21 cellular contexts compared by ENCODE assay signal in genomic region chr2:159103411-159103810, GRCh38.
A peak's percentile ranks its signal among the peaks of the same experiment; 100 is the strongest.
DNase-seq lines count a peak whose midpoint lies in the region; ATAC-seq and TF ChIP-seq lines count a peak whose summit lies in the region.
"Had no signal": no experiment of that assay in that cellular context is flagged by ENCODE, and none has a peak within 500 bp of the region (broad histone marks: within the 10 kb centered on the region; RNA-seq: fewer than 3 reads in every experiment).

No MANE protein-coding gene starts in this region.

- H3K4me3 ChIP-seq in left ventricle myocardium inferior (no peak overlapping the region), astrocyte of the spinal cord (ENCODE audit: low read depth, low read length) (no peak overlapping the region), skeletal muscle satellite cell (ENCODE audit: low read length) (no peak overlapping the region)
- H3K4me3 ChIP-seq: BLaER1 treated with 17β-estradiol and CSF1 and Interleukin-3, amounts not matched to agents 10 nM and 100 nM; GM12878; GM23248 had no signal

- H3K9ac ChIP-seq in skeletal muscle satellite cell (ENCODE audit: low read depth, low read length), result no peak overlapping the region
- H3K9ac ChIP-seq: BLaER1 treated with 17β-estradiol and CSF1 and Interleukin-3, amounts not matched to agents 10 nM and 100 nM; GM23248 had no signal

- H3K4me1 ChIP-seq in left ventricle myocardium inferior (peaks cover 58% of the 10 kb centered on the region), skeletal muscle satellite cell (ENCODE audit: control insufficient read depth, insufficient read depth, low read length) (peaks cover 18% of the 10 kb centered on the region)

- in situ Hi-C loops in astrocyte of the spinal cord (cut with HindIII; ENCODE audit: low sequenced_read_pairs), result no loop called here

- intact Hi-C loops in left ventricle myocardium inferior (cut with micrococcal nuclease) (no loop called here), Right ventricle myocardium inferior (cut with DNase I) (no loop called here)

- peak overlapping the region; percentile 11 for H3K4me2 ChIP-seq in skeletal muscle satellite cell (ENCODE audit: low read length)
- H3K4me2 ChIP-seq: BLaER1 treated with 17β-estradiol and CSF1 and Interleukin-3, amounts not matched to agents 10 nM and 100 nM had no signal

- no peak for DNase-seq in left ventricle myocardium inferior
- no peak for DNase-seq in Right ventricle myocardium inferior (ENCODE audit: missing footprints)
- peak; percentile 47 for DNase-seq in astrocyte of the spinal cord (ENCODE audit: low read depth, low spot score)
- DNase-seq in HUDEP-2 (lab: John Stamatoyannopoulos, UW; ENCODE audit: unreplicated experiment in 76 of 76), result no peak
- DNase-seq in stimulated activated CD4-positive, alpha-beta T cell treated with anti-CD3 and anti-CD28 coated beads, Interleukin-4, amount 100 ng/mL, for 4 hours, result no peak
- DNase-seq in pons (ENCODE audit: low spot score), result no peak
- DNase-seq: AML-193; BE2C; CD4-positive, alpha-beta T cell; CD8-positive, alpha-beta memory T cell; DMS 273 treated with DMSO at 0.1 percent for 48 hours; DMS79; EL; GDM1; GM23248; H7; HCEC 1CT had no signal

- no peak for TF ChIP-seq CTCF in left ventricle myocardium inferior (IDR thresholded peaks at IDR 0.05; ENCODE audit: borderline replicate concordance)
- no peak for TF ChIP-seq CTCF in astrocyte of the spinal cord (IDR thresholded peaks at IDR 0.05; ENCODE audit: low read depth, low read length)

- ATAC-seq in Right ventricle myocardium inferior, result no peak
- ATAC-seq: GM12878 had no signal

- H3K36me3 ChIP-seq in left ventricle myocardium inferior (peaks cover under 1% of the 10 kb centered on the region), skeletal muscle satellite cell (ENCODE audit: insufficient read depth, low read length) (no peaks in the 10 kb centered on the region)
- H3K36me3 ChIP-seq: BE2C; BLaER1 treated with 17β-estradiol and CSF1 and Interleukin-3, amounts not matched to agents 10 nM and 100 nM had no signal

- no peaks in the 10 kb centered on the region for H3K27me3 ChIP-seq in left ventricle myocardium inferior (ENCODE audit: low read depth)
- no peaks in the 10 kb centered on the region for H3K27me3 ChIP-seq in skeletal muscle satellite cell (ENCODE audit: control insufficient read depth, insufficient read depth, low read length)
- H3K27me3 ChIP-seq: BE2C; BLaER1 treated with 17β-estradiol and CSF1 and Interleukin-3, amounts not matched to agents 10 nM and 100 nM had no signal

- peak overlapping the region; percentile 33 for H3K27ac ChIP-seq in left ventricle myocardium inferior (replicated peaks)
- H3K27ac ChIP-seq: 22Rv1; BLaER1 treated with 17β-estradiol and CSF1 and Interleukin-3, amounts not matched to agents 10 nM and 100 nM; GM23248 had no signal

- H3K9me3 ChIP-seq in left ventricle myocardium inferior (replicated peaks), result no peaks in the 10 kb centered on the region
- no peaks in the 10 kb centered on the region for H3K9me3 ChIP-seq in skeletal muscle satellite cell (replicated peaks; ENCODE audit: low read length)
- H3K9me3 ChIP-seq: BE2C; BLaER1 treated with 17β-estradiol and CSF1 and Interleukin-3, amounts not matched to agents 10 nM and 100 nM had no signal
